In the genomic region with DNA sequence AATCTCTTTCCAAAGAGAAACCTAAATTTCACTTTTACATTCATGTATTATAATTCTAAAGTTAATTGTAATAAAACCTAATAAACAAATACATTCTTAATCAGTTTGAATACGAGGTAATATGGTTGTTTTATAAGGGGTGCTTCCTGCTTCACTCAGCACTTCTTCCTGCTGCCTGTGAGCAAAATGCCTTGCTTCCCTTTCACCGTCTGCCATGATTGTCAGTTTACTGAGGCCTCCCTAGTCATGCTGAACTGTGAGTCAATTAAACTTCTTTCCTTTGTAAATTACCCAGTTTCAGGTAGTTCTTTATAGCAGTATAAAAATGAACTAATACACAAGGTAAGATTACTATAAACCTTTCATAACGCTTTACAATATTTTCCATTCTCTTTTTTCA, we compare ENCODE assay signal across 1 cellular context.
TF ChIP-seq lines count a peak whose summit lies in the region.

No MANE protein-coding gene starts in this region.

TF ChIP-seq in H1, 55 proteins besides CTCF, POLR2A, EP300 and RAD21 (continued from another document):
- TF ChIP-seq TAF7 (optimal IDR thresholded peaks at IDR 0.05; ENCODE audit: borderline replicate concordance, low read depth, low read length) (no peak), GABPA (IDR thresholded peaks at IDR 0.05; ENCODE audit: borderline replicate concordance, insufficient read depth, low read length) (no peak), TBP (IDR thresholded peaks at IDR 0.05; ENCODE audit: low read depth, low read length) (no peak), CHD2 (IDR thresholded peaks at IDR 0.05; ENCODE audit: low read length) (no peak), KDM4A (IDR thresholded peaks at IDR 0.05; ENCODE audit: low read depth, low read length, severe bottlenecking) (no peak)
TF ChIP-seq in H1: peak in this region for 1.
